9 cellular contexts compared by ENCODE assay signal in the genomic region with DNA sequence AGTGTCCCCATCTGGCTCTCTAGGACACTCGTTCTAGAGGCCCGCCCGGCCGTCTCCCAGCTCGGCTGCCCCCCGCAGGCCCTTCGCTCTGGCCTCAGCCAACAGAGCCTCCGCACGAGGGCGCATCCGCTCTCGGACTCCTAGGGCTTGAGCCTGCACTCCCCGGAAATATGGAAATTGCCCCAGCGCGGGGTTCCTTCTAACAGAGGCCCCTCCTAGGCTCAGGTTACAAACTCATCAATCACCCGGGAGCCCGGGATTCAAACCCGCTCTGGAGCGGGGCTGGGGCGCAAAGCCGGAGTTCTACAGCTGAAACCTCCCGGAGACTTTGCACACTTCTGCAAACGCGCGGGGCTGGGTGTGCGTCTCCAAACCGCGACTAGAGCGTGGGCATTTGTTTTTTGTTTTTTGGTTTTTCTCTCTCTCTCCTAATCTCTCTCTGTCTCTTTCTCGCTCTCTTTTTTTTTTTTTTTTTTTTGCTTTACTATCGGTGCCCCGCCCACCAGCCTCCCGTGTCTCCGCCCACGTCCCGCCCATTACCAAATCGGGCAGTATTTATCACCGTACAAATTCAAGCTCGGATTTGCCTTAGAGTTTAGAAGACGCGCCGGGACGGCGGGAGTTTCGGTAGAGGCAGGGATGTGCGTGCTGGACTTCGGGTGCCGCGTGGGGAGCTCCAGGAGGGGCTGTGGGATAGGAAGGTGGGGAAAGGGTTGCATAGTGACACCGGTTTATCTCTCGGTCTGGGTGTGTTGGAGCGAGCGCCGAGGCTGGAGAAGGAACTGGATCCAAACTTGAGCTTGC. TPM values are rescaled to one million over a fixed set of nuclear protein-coding genes. Genes with fewer than 3 reads are reported as not detected.
DNase-seq lines count a peak whose midpoint lies in the region; ATAC-seq, FAIRE-seq and TF ChIP-seq lines count a peak whose summit lies in the region.
"Had no signal": no experiment of that assay in that cellular context is flagged by ENCODE, and none has a peak within 500 bp of the region (broad histone marks: within the 10 kb centered on the region; RNA-seq: fewer than 3 reads in every experiment).

No MANE protein-coding gene starts in this region.

- TF ChIP-seq CTCF in adrenal gland (IDR thresholded peaks at IDR 0.05), result peak in 5 of 6 experiments; percentile 13 to 40 (median 34)
- TF ChIP-seq CTCF in right atrium auricular region (IDR thresholded peaks at IDR 0.05), result peak; percentile 22 to 72

- no peak for FAIRE-seq in frontal cortex (lab: Jason Lieb, UNC)
- FAIRE-seq: GM18507 had no signal

- intact Hi-C loops in adrenal gland (cut with DNase I), result no loop called here

- DNase-seq in activated CD8-positive, alpha-beta memory T cell treated with anti-CD3 and anti-CD28 coated beads for 24 hours, result peak; percentile 71
- DNase-seq in activated CD8-positive, alpha-beta memory T cell treated with anti-CD3 and anti-CD28 coated beads, Interleukin-2, amount 50 U/mL, for 4 hours, result no peak
- peak; percentile 85 for DNase-seq in OCI-M1 (lab: John Stamatoyannopoulos, UW)
- DNase-seq in adrenal gland, result peak in 6 of 7 donors; percentile 63 to 81 (median 65)
- DNase-seq in right atrium auricular region (ENCODE audit: low spot score), result peak; percentile 83
- DNase-seq in pulmonary artery endothelial cell (ENCODE audit: low read depth, low spot score), result peak; percentile 63
- DNase-seq in frontal cortex (ENCODE audit: low spot score in 2 of 2), result no peak

- no peak for ATAC-seq in HG03432 (IDR thresholded peaks at IDR 0.05; ENCODE audit: unreplicated experiment)

- H3K27ac ChIP-seq in adrenal gland (peak overlapping the region in 2 of 5 donors; percentile 70 to 78), right atrium auricular region (peak overlapping the region; percentile 75 to 81)

- H3K9me3 ChIP-seq in adrenal gland (replicated peaks in 1 of 3) (no peaks in the 10 kb centered on the region), right atrium auricular region (no peaks in the 10 kb centered on the region)

- H3K27me3 ChIP-seq in adrenal gland (peaks cover 62% of the 10 kb centered on the region), right atrium auricular region (peaks cover 0 to 9% of the 10 kb centered on the region in 2 donors)

- WGBS in adrenal gland, 4 donors, result 1 to 2% (median 1%) methylated on average over 37 to 54 of the region's 54 CpGs

- H3K4me3 ChIP-seq in adrenal gland (peak overlapping the region in 1 of 4 donors; percentile 37), right atrium auricular region (peak overlapping the region; percentile 33 to 49)

- H3K36me3 ChIP-seq in adrenal gland (replicated peaks in 1 of 2) (no peaks in the 10 kb centered on the region), right atrium auricular region (no peaks in the 10 kb centered on the region)

- no peaks in the 10 kb centered on the region for H3K4me1 ChIP-seq in adrenal gland (replicated peaks in 1 of 2)
- peaks cover 0 to 31% of the 10 kb centered on the region in 2 donors for H3K4me1 ChIP-seq in right atrium auricular region

- TF ChIP-seq POLR2A in adrenal gland (IDR thresholded peaks at IDR 0.05), result no peak

RNA-seq across cellular contexts. Expression of a gene that starts 2.4 kb away (rescaled TPM):
- total RNA-seq in adrenal gland (1 to 10 TPM in 3 of 8 donors, under 1 TPM in 5; 0.18 to 2.1 (median 0.77) TPM), right atrium auricular region (1 to 10 TPM in 1 of 2 donors, under 1 TPM in 1; 0.85 to 1.3 TPM), pulmonary artery endothelial cell (1.7 and 2.9 TPM in 2 replicates), frontal cortex (0.82 TPM)
- polyA plus RNA-seq in adrenal gland, result under 1 TPM; 0.31 to 0.88 (median 0.61) TPM

RNA-seq across cellular contexts. Expression of a gene that starts 9.3 kb away (rescaled TPM):
- total RNA-seq in adrenal gland (1 to 10 TPM; 1.1 to 4.8 (median 3.0) TPM), right atrium auricular region (1 to 10 TPM; 2.6 to 2.9 TPM), pulmonary artery endothelial cell (2.1 and 2.3 TPM in 2 replicates), frontal cortex (0.41 TPM)
- 1 to 10 TPM; 1.1 to 1.9 (median 1.2) TPM for polyA plus RNA-seq in adrenal gland

RNA-seq across cellular contexts. Expression of a gene that starts 20.9 kb away (rescaled TPM):
- total RNA-seq in adrenal gland (10 to 100 TPM in 7 of 8 donors, 1 to 10 TPM in 1; 7.6 to 22.2 (median 18.5) TPM), right atrium auricular region (1 to 10 TPM; 7.8 to 8.3 TPM), pulmonary artery endothelial cell (10.5 and 15.3 TPM in 2 replicates), frontal cortex (11.8 TPM)
- polyA plus RNA-seq in adrenal gland, result 10 to 100 TPM; 12.5 to 20.8 (median 18.2) TPM

Comparison
In these comparisons a context has a peak if more than half of its experiments do, and no peak if none do; other contexts are left out.
1. DNase-seq: peak in activated CD8-positive, alpha-beta memory T cell treated with anti-CD3 and anti-CD28 coated beads for 24 hours (single experiment), OCI-M1 (single experiment), adrenal gland (6 of 7), right atrium auricular region (single experiment) and pulmonary artery endothelial cell (single experiment); none in activated CD8-positive, alpha-beta memory T cell treated with anti-CD3 and anti-CD28 coated beads, Interleukin-2, amount 50 U/mL, for 4 hours (single experiment) and frontal cortex (0 of 2).